Comparison of ENCODE assay signal across 8 cellular contexts in genomic region chr18:2994603-2995432, GRCh38. TPM values are rescaled to one million over a fixed set of nuclear protein-coding genes. Genes with fewer than 3 reads are reported as not detected.
DNase-seq lines count a peak whose midpoint lies in the region; ATAC-seq and TF ChIP-seq lines count a peak whose summit lies in the region.

No MANE protein-coding gene starts in this region.

- H3K9me3 ChIP-seq in body of pancreas, result no peaks in the 10 kb centered on the region

- no peaks in the 10 kb centered on the region for H3K36me3 ChIP-seq in body of pancreas (replicated peaks in 1 of 2; ENCODE audit: insufficient read depth in 1 of 2, low read depth in 2 of 2)

- TF ChIP-seq CTCF in body of pancreas (IDR thresholded peaks at IDR 0.05), result peak in 5 of 7 experiments; percentile 7 to 32 (median 23)
- TF ChIP-seq CTCF in osteocyte (IDR thresholded peaks at IDR 0.05), result peak; percentile 19

- peaks cover 23% of the 10 kb centered on the region for H3K4me1 ChIP-seq in body of pancreas

- H3K4me3 Mint-ChIP-seq in osteocyte (ENCODE audit: unreplicated experiment), result no peak overlapping the region

- no peaks in the 10 kb centered on the region for H3K27me3 Mint-ChIP-seq in osteocyte (ENCODE audit: unreplicated experiment)

- peak; percentile 69 for ATAC-seq in GM18858 (IDR thresholded peaks at IDR 0.05; ENCODE audit: unreplicated experiment)
- ATAC-seq in HG03025 (IDR thresholded peaks at IDR 0.05; ENCODE audit: low FRiP score, unreplicated experiment), result peak; percentile 53
- ATAC-seq in body of pancreas, result peak; percentile 66

- H3K27me3 ChIP-seq in body of pancreas, result no peaks in the 10 kb centered on the region

- no peak overlapping the region for H3K27ac Mint-ChIP-seq in osteocyte (ENCODE audit: unreplicated experiment)

- peaks cover 13% of the 10 kb centered on the region for H3K36me3 Mint-ChIP-seq in osteocyte (ENCODE audit: unreplicated experiment)

- H3K4me1 Mint-ChIP-seq in osteocyte (ENCODE audit: unreplicated experiment), result peaks cover 34% of the 10 kb centered on the region

- no peak overlapping the region for H3K4me3 ChIP-seq in body of pancreas

- no peak for TF ChIP-seq POLR2A in body of pancreas (IDR thresholded peaks at IDR 0.05)

- intact Hi-C loops in body of pancreas (cut with DNase I), result no loop called here

- DNase-seq in T-helper 2 cell, result peak in 4 of 5 experiments; percentile 33 to 84 (median 65)
- DNase-seq in body of pancreas, result peak in 2 of 4 donors; percentile 36 to 44
- DNase-seq in osteocyte (ENCODE audit: extremely low spot score, unreplicated experiment), result no peak
- DNase-seq in NCI-H2081 treated with DMSO at 0.1 percent for 48 hours (lab: John Stamatoyannopoulos, UW), result no peak
- no peak for DNase-seq in hypothalamus (lab: John Stamatoyannopoulos, UW)
- no peak for DNase-seq in superior temporal gyrus (ENCODE audit: extremely low spot score)

- H3K9me3 Mint-ChIP-seq in osteocyte (ENCODE audit: unreplicated experiment), result peaks cover 8% of the 10 kb centered on the region

- no peak overlapping the region for H3K27ac ChIP-seq in body of pancreas

- WGBS in body of pancreas, 2 donors, result 43 to 65% methylated on average over 4 to 6 of the region's 6 CpGs

RNA-seq across cellular contexts. Expression of gene LPIN2, which starts 18.1 kb away (rescaled TPM):
- total RNA-seq in body of pancreas, result 10 to 100 TPM; 10.9 to 35.3 TPM
- 34.8 and 36.9 TPM in 2 replicates for total RNA-seq in osteocyte

Comparison
In these comparisons a context has a peak if more than half of its experiments do, and no peak if none do; other contexts are left out.
1. DNase-seq: peak in T-helper 2 cell (4 of 5); none in osteocyte (single experiment), NCI-H2081 treated with DMSO at 0.1 percent for 48 hours (single experiment), hypothalamus (0 of 51) and superior temporal gyrus (single experiment).
2. Peak in every context shown above with its lines, with median percentiles within 50 percentile points of each other: ATAC-seq.